Comparison of ENCODE assay signal across 8 cellular contexts in genomic region chr10:1737222-1738061, GRCh38. TPM values are rescaled to one million over a fixed set of nuclear protein-coding genes. Genes with fewer than 3 reads are reported as not detected.
DNase-seq lines count a peak whose midpoint lies in the region; ATAC-seq, FAIRE-seq and TF ChIP-seq lines count a peak whose summit lies in the region.

ADARB2 (minus strand) TSS chr10:1737525.

- no peak for TF ChIP-seq CTCF in WERI-Rb-1 (IDR thresholded peaks at IDR 0.05; ENCODE audit: low read depth, low read length)

- no peaks in the 10 kb centered on the region for H3K9me3 ChIP-seq in HUES64 (ENCODE audit: insufficient read depth, low read depth, low read length)
- H3K9me3 ChIP-seq in WERI-Rb-1 (ENCODE audit: severe bottlenecking): no peaks in the 10 kb centered on the region
- no peaks in the 10 kb centered on the region for H3K9me3 ChIP-seq in iPS DF 6.9 (ENCODE audit: control insufficient read depth, insufficient read depth, low read length)

- H3K9ac ChIP-seq in HUES64 (ENCODE audit: low read depth, low read length): peak within 1 kb of the TSS; percentile 14; the same call in 1 of the 2 replicates

- FAIRE-seq in GM12891 (lab: Jason Lieb, UNC): peak; percentile 98

- peak; percentile 64 for DNase-seq in GM12891 (ENCODE audit: insufficient read length, low spot score)
- peak; percentile 21 for DNase-seq in WERI-Rb-1
- DNase-seq in iPS DF 6.9 (ENCODE audit: low read depth, low spot score): no peak
- DNase-seq in stimulated activated CD4-positive, alpha-beta T cell treated with anti-CD3 and anti-CD28 coated beads, Interleukin-4, amount 100 ng/mL, for 24 hours: peak; percentile 32
- no peak for DNase-seq in NK-92 (lab: John Stamatoyannopoulos, UW; ENCODE audit: unreplicated experiment)
- DNase-seq in NCI-H226: no peak

- no peaks in the 10 kb centered on the region for H3K36me3 ChIP-seq in HUES64 (ENCODE audit: insufficient read depth, low read length)
- H3K36me3 ChIP-seq in WERI-Rb-1: no peaks in the 10 kb centered on the region
- H3K36me3 ChIP-seq in iPS DF 6.9 (ENCODE audit: control insufficient read depth, insufficient read depth, low read length): no peaks in the 10 kb centered on the region

- WGBS in HUES64: 1% methylated on average over 50 of the region's 50 CpGs
- WGBS in iPS DF 6.9 (ENCODE audit: insufficient coverage, insufficient read length): no CpG with 5 or more reads among the region's 50 CpGs

- H3K4me3 ChIP-seq in HUES64 (ENCODE audit: low read length) (peak within 1 kb of the TSS; percentile 55), WERI-Rb-1 (ENCODE audit: low read depth, low read length) (no peak within 1 kb of the TSS), iPS DF 6.9 (ENCODE audit: low read length) (peak within 1 kb of the TSS; percentile 51; the same call in 1 of the 2 replicates)

- peak; percentile 77 for TF ChIP-seq POLR2A in GM12891 (IDR thresholded peaks at IDR 0.05; ENCODE audit: low read depth, low read length)

- H3K4me1 ChIP-seq in HUES64 (ENCODE audit: insufficient read depth, low read length) (0 out of 2 replicates have a peak, but pooled peaks cover 3% of the 10 kb centered on the region), iPS DF 6.9 (ENCODE audit: control insufficient read depth, insufficient read depth, low read length) (no peaks in the 10 kb centered on the region)

- no peak within 1 kb of the TSS for H3K27ac ChIP-seq in HUES64 (ENCODE audit: low read depth, low read length)
- H3K27ac ChIP-seq in WERI-Rb-1: no peak within 1 kb of the TSS
- H3K27ac ChIP-seq in iPS DF 6.9 (ENCODE audit: low read length): no peak within 1 kb of the TSS

- ATAC-seq in GM21515 (IDR thresholded peaks at IDR 0.05; ENCODE audit: unreplicated experiment): peak; percentile 78

- H3K27me3 ChIP-seq in HUES64 (ENCODE audit: insufficient read depth, low read length) (peaks cover 69% of the 10 kb centered on the region), WERI-Rb-1 (ENCODE audit: insufficient read depth, low read depth, severe bottlenecking) (peaks cover 18% of the 10 kb centered on the region), iPS DF 6.9 (ENCODE audit: control insufficient read depth, insufficient read depth, low read length) (peaks cover 16% of the 10 kb centered on the region; the same call in 1 of the 2 replicates)

TF ChIP-seq in GM12891, 5 proteins besides CTCF, POLR2A, EP300 and RAD21:
- no peak for TF ChIP-seq PAX5 (IDR thresholded peaks at IDR 0.05; ENCODE audit: insufficient read depth, low read length, severe bottlenecking)
- peak; percentile 65; the same call in 1 of the 2 replicates for TF ChIP-seq POLR2AphosphoS5 (IDR thresholded peaks at IDR 0.05; ENCODE audit: low read depth, low read length)
- peak; percentile 76 for TF ChIP-seq SPI1 (IDR thresholded peaks at IDR 0.05; ENCODE audit: low read depth, low read length)
- 0 out of 2 replicates have a peak, but pooled peaks have one; percentile 63 for TF ChIP-seq POU2F2 (IDR thresholded peaks at IDR 0.05; ENCODE audit: low read depth, low read length)
- TF ChIP-seq TAF1 (IDR thresholded peaks at IDR 0.05; ENCODE audit: low read depth, low read length): peak; percentile 43; the same call in 1 of the 2 replicates

RNA-seq across cellular contexts. Expression of gene ADARB2, which starts in this region (rescaled TPM):
- 1.3 TPM for polyA plus RNA-seq in GM12891 (2012; ENCODE audit: low read depth, missing spikeins)
- 0.55 TPM for polyA plus RNA-seq in HUES64 (2013, experiment 1 of 2)
- polyA plus RNA-seq in HUES64 (2013, experiment 2 of 2): 1.1 TPM

Comparison
In these comparisons a context has a peak if more than half of its experiments do, and no peak if none do; other contexts are left out.
1. DNase-seq: peak in GM12891 (single experiment), WERI-Rb-1 (single experiment) and stimulated activated CD4-positive, alpha-beta T cell treated with anti-CD3 and anti-CD28 coated beads, Interleukin-4, amount 100 ng/mL, for 24 hours (single experiment); none in iPS DF 6.9 (single experiment), NK-92 (single experiment) and NCI-H226 (single experiment).